ENCODE assay signal across 20 cellular contexts in the genomic region with DNA sequence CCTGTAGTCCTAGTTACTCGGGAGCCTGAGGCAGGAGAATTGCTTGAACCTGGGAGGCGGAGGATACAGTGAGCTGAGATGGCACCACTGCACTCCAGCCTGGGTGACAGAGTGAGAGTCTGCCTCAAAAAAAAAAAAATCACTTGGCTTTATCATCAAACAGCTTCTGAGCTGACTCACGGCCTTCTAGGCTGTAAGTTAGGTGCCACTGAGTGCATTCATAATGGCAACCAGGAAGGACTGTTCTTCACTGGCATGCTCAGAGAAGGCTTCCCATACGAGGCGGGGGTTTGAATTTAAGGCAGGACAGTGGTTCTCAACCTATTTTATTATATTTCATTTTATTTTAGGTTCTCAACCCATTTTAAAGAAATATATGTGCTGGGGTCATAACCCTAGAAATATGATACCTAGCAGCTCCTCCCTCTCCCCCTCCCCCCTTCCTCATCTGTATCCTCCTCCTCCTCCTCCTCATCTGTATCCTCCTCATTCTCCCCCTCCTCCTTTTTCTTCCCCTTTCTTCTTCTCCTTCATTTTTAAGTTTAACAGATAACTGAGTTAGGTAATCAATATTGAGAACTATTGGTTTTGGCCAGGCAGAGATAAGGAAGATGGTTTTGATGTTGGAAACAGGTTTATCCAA. TPM values are rescaled to one million over a fixed set of nuclear protein-coding genes. Genes with fewer than 3 reads are reported as not detected.
DNase-seq lines count a peak whose midpoint lies in the region; ATAC-seq, FAIRE-seq and TF ChIP-seq lines count a peak whose summit lies in the region.
"Had no signal": no experiment of that assay in that cellular context is flagged by ENCODE, and none has a peak within 500 bp of the region (broad histone marks: within the 10 kb centered on the region; RNA-seq: fewer than 3 reads in every experiment).

No MANE protein-coding gene starts in this region.

- no peaks in the 10 kb centered on the region for H3K4me1 ChIP-seq in small intestine (ENCODE audit: control insufficient read depth in 2 of 2, insufficient read depth in 1 of 2, low read depth in 1 of 2, low read length in 1 of 2)
- H3K4me1 ChIP-seq: SJSA1 had no signal

- DNase-seq in DMS53 (lab: John Stamatoyannopoulos, UW) (peak; percentile 7), DMS53 treated with DMSO at 0.1 percent for 48 hours (lab: John Stamatoyannopoulos, UW; ENCODE audit: unreplicated experiment) (no peak), RPMI7951 (ENCODE audit: low read depth) (peak; percentile 43), bronchial epithelial cell (ENCODE audit: low read depth) (peak; percentile 42), small intestine (peak; percentile 43), NCI-H2107 treated with DMSO at 0.1 percent for 48 hours (lab: John Stamatoyannopoulos, UW; ENCODE audit: unreplicated experiment) (no peak), DMS79 treated with DMSO at 0.1 percent for 48 hours (lab: John Stamatoyannopoulos, UW) (no peak)
- DNase-seq: EL, IMR-90, Karpas-422, MG63, NCI-H1092, NCI-H2081 treated with DMSO at 0.1 percent for 48 hours, NCI-H510A treated with DMSO at 0.1 percent for 48 hours, NCI-H774, PC-3 had no signal

- FAIRE-seq in bronchial epithelial cell (lab: Jason Lieb, UNC) (no peak), small intestine (lab: Jason Lieb, UNC) (no peak)
- FAIRE-seq: GM12892 had no signal

- no peak for TF ChIP-seq CTCF in bronchial epithelial cell (IDR thresholded peaks at IDR 0.05; ENCODE audit: insufficient read depth, low read length, severe bottlenecking)

- no peak overlapping the region for H3K4me3 ChIP-seq in bronchial epithelial cell (ENCODE audit: low read depth, low read length)
- H3K4me3 ChIP-seq in small intestine (ENCODE audit: low read depth in 1 of 2, low read length in 2 of 2), result no peak overlapping the region
- H3K4me3 ChIP-seq: MG63, SJSA1 had no signal

- WGBS in small intestine, 3 donors, result 67 to 79% (median 73%) methylated on average over 5 of the region's 5 CpGs

- no peak overlapping the region for H3K27ac ChIP-seq in small intestine (ENCODE audit: low read depth in 1 of 2, low read length in 1 of 2)
- H3K27ac ChIP-seq: 22Rv1, SJSA1 had no signal

- no peaks in the 10 kb centered on the region for H3K9me3 ChIP-seq in small intestine (ENCODE audit: control insufficient read depth, low read depth)
- H3K9me3 ChIP-seq: MG63, SJSA1 had no signal

- ATAC-seq in HG03432 (IDR thresholded peaks at IDR 0.05; ENCODE audit: unreplicated experiment), result no peak
- ATAC-seq: PC-3 had no signal

- H3K27me3 ChIP-seq in bronchial epithelial cell (ENCODE audit: control insufficient read depth, insufficient read depth, low read length) (no peaks in the 10 kb centered on the region), small intestine (ENCODE audit: control insufficient read depth in 2 of 2, insufficient read depth in 2 of 2, low read length in 2 of 2) (no peaks in the 10 kb centered on the region)
- H3K27me3 ChIP-seq: MG63, SJSA1 had no signal

- H3K36me3 ChIP-seq in bronchial epithelial cell (ENCODE audit: control insufficient read depth, insufficient read depth, low read length) (no peaks in the 10 kb centered on the region), small intestine (ENCODE audit: control insufficient read depth in 2 of 2, insufficient read depth in 2 of 2, low read length in 2 of 2) (no peaks in the 10 kb centered on the region)
- H3K36me3 ChIP-seq: MG63, SJSA1 had no signal

RNA-seq across cellular contexts. Expression of gene LHFPL2, which starts 19.0 kb away (rescaled TPM):
- 35.1 and 38.2 TPM in 2 replicates for total RNA-seq in RPMI7951 (2014; rRNA removed; shearing (Covaris generic))
- total RNA-seq in bronchial epithelial cell, result 29.8 and 32.4 TPM in 2 replicates
- 10 to 100 TPM in 2 of 3 donors, 1 to 10 TPM in 1; 8.9 to 15.6 (median 10.5) TPM for polyA plus RNA-seq in small intestine

Comparison
In these comparisons a context has a peak if more than half of its experiments do, and no peak if none do; other contexts are left out.
1. DNase-seq: peak in DMS53 (single experiment), RPMI7951 (single experiment), bronchial epithelial cell (single experiment) and small intestine (single experiment); none in DMS53 treated with DMSO at 0.1 percent for 48 hours (single experiment), NCI-H2107 treated with DMSO at 0.1 percent for 48 hours (single experiment) and DMS79 treated with DMSO at 0.1 percent for 48 hours (single experiment).